8 cellular contexts compared by ENCODE assay signal in the genomic region with DNA sequence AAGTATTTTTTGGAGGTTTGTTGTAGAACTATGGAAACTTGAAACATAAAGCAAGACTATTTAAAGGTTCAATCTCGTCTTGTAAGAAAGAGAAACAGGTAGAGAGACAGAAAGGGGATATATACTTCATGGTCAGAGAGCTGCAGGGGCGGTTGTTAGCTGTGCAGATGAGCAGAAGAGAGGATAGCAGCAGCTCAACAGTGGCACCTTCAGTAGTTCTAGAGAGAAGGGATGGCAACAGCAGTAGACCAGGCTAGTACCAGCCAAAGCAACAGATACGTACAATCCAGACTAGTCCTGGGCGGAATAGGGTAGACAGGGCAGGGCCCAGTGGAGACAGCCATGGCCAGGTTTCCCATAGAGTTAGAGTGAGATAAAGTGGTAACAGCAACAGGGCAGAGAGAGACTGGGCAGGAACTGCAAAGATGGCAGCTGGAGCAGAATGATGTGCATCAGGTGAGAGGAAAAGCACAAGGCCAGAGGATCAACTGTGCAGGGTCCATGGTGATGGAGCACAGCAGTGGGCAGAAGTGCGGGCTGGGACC.
DNase-seq lines count a peak whose midpoint lies in the region; ATAC-seq and TF ChIP-seq lines count a peak whose summit lies in the region.

No MANE protein-coding gene starts in this region.

- H3K27ac Mint-ChIP-seq in WTC11, result peak overlapping the region; percentile 100

- DNase-seq in HAP-1 (ENCODE audit: low spot score in 2 of 2) (peak; percentile 55 to 60), MG63 (peak; percentile 15), WTC11 (ENCODE audit: low spot score) (peak; percentile 42), erythroblast (lab: John Stamatoyannopoulos, UW) (peak; percentile 35 to 76), left cardiac atrium (no peak), gastrocnemius medialis (no peak)
- peak; percentile 84 for DNase-seq in stimulated activated CD4-positive, alpha-beta T cell treated with anti-CD3 and anti-CD28 coated beads, Interleukin-1b, Interleukin-23, amount 100 ng/mL, for 48 hours

- 0 out of 2 replicates have a peak, but pooled peaks cover 2% of the 10 kb centered on the region for H3K4me1 ChIP-seq in HAP-1
- no peaks in the 10 kb centered on the region for H3K4me1 ChIP-seq in gastrocnemius medialis

- H3K4me3 Mint-ChIP-seq in WTC11, result no peak overlapping the region

- no peaks in the 10 kb centered on the region for H3K36me3 Mint-ChIP-seq in WTC11

- H3K9me3 ChIP-seq in HAP-1 (no peaks in the 10 kb centered on the region), MG63 (no peaks in the 10 kb centered on the region), gastrocnemius medialis (no peaks in the 10 kb centered on the region)

- H3K4me3 ChIP-seq in HAP-1 (no peak overlapping the region), MG63 (no peak overlapping the region), gastrocnemius medialis (no peak overlapping the region)

- H3K27me3 ChIP-seq in HAP-1 (ENCODE audit: low read depth), result peaks cover 7% of the 10 kb centered on the region; the same call in 1 of the 2 replicates
- H3K27me3 ChIP-seq in MG63, result no peaks in the 10 kb centered on the region
- no peaks in the 10 kb centered on the region for H3K27me3 ChIP-seq in gastrocnemius medialis

- in situ Hi-C loops in HAP-1 (cut with MboI; ENCODE audit: low sequenced_read_pairs), result no loop called here
- in situ Hi-C loops in gastrocnemius medialis (cut with MboI; ENCODE audit: low sequenced_read_pairs in 4 of 4), result loop anchor here in 1 of 4 donors (25.0 kb wide), 1 partner anchor 302 kb away; no protein-coding TSS in a partner anchor

- H3K27me3 Mint-ChIP-seq in WTC11 (ENCODE audit: low read depth), result no peaks in the 10 kb centered on the region; the same call in 1 of the 2 replicates

- ATAC-seq in GM18498 (IDR thresholded peaks at IDR 0.05; ENCODE audit: unreplicated experiment) (peak; percentile 88), WTC11 (peak; percentile 97), left cardiac atrium (no peak), gastrocnemius medialis (no peak)

- TF ChIP-seq POLR2A in erythroblast (IDR thresholded peaks at IDR 0.05; ENCODE audit: low read length) (peak; percentile 48), gastrocnemius medialis (IDR thresholded peaks at IDR 0.05) (no peak)

- H3K4me1 Mint-ChIP-seq in WTC11, result peaks cover 26% of the 10 kb centered on the region

- POLR2A ChIA-PET in WTC11 (lab: Charles Lee), result interaction anchor here (0.6 to 2.0 kb wide), 16 partner anchors 8 to 692 kb away, joined by 3 to 16 read pairs (median 4); a partner anchor contains a TSS

- intact Hi-C loops in left cardiac atrium (cut with DNase I) (no loop called here), gastrocnemius medialis (cut with DNase I; ENCODE audit: low total_unique reads) (no loop called here)

- TF ChIP-seq CTCF in WTC11 (IDR thresholded peaks at IDR 0.05) (no peak), gastrocnemius medialis (IDR thresholded peaks at IDR 0.05 in 4 of 5, conservative IDR thresholded peaks at IDR 0.05 in 1 of 5) (no peak)

- no peaks in the 10 kb centered on the region for H3K9me3 Mint-ChIP-seq in WTC11

- H3K36me3 ChIP-seq in HAP-1 (replicated peaks), result no peaks in the 10 kb centered on the region
- H3K36me3 ChIP-seq in MG63, result no peaks in the 10 kb centered on the region
- H3K36me3 ChIP-seq in gastrocnemius medialis, result no peaks in the 10 kb centered on the region

- H3K27ac ChIP-seq in gastrocnemius medialis, result no peak overlapping the region

- CTCF ChIA-PET in WTC11 (lab: Charles Lee), result interaction anchor here (0.6 to 6.8 kb wide), 21 partner anchors 9 to 764 kb away, joined by 3 to 75 read pairs (median 4); no protein-coding TSS in a partner anchor

TF ChIP-seq in WTC11, 78 proteins besides CTCF, POLR2A, EP300 and RAD21 (continues in another document):
- TF ChIP-seq, protein P1, sequence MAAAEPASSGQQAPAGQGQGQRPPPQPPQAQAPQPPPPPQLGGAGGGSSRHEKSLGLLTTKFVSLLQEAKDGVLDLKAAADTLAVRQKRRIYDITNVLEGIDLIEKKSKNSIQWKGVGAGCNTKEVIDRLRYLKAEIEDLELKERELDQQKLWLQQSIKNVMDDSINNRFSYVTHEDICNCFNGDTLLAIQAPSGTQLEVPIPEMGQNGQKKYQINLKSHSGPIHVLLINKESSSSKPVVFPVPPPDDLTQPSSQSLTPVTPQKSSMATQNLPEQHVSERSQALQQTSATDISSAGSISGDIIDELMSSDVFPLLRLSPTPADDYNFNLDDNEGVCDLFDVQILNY (CRISPR knock-in tag; IDR thresholded peaks at IDR 0.05), result no peak
- no peak for TF ChIP-seq CBFB (CRISPR knock-in tag; IDR thresholded peaks at IDR 0.05; ENCODE audit: low read depth)
- TF ChIP-seq, protein P2, sequence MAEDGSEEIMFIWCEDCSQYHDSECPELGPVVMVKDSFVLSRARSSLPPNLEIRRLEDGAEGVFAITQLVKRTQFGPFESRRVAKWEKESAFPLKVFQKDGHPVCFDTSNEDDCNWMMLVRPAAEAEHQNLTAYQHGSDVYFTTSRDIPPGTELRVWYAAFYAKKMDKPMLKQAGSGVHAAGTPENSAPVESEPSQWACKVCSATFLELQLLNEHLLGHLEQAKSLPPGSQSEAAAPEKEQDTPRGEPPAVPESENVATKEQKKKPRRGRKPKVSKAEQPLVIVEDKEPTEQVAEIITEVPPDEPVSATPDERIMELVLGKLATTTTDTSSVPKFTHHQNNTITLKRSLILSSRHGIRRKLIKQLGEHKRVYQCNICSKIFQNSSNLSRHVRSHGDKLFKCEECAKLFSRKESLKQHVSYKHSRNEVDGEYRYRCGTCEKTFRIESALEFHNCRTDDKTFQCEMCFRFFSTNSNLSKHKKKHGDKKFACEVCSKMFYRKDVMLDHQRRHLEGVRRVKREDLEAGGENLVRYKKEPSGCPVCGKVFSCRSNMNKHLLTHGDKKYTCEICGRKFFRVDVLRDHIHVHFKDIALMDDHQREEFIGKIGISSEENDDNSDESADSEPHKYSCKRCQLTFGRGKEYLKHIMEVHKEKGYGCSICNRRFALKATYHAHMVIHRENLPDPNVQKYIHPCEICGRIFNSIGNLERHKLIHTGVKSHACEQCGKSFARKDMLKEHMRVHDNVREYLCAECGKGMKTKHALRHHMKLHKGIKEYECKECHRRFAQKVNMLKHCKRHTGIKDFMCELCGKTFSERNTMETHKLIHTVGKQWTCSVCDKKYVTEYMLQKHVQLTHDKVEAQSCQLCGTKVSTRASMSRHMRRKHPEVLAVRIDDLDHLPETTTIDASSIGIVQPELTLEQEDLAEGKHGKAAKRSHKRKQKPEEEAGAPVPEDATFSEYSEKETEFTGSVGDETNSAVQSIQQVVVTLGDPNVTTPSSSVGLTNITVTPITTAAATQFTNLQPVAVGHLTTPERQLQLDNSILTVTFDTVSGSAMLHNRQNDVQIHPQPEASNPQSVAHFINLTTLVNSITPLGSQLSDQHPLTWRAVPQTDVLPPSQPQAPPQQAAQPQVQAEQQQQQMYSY (CRISPR knock-in tag; IDR thresholded peaks at IDR 0.05), result 0 out of 2 replicates have a peak, but pooled peaks have one; percentile 10
- peak; percentile 99 for TF ChIP-seq ETV6 (CRISPR knock-in tag; IDR thresholded peaks at IDR 0.05)
- TF ChIP-seq ZNF317 (CRISPR knock-in tag; IDR thresholded peaks at IDR 0.05; ENCODE audit: borderline replicate concordance, low read depth), result peak; percentile 61; the same call in 1 of the 2 replicates
- TF ChIP-seq ZNF671 (CRISPR knock-in tag; IDR thresholded peaks at IDR 0.05), result peak; percentile 100
- TF ChIP-seq, protein P3, sequence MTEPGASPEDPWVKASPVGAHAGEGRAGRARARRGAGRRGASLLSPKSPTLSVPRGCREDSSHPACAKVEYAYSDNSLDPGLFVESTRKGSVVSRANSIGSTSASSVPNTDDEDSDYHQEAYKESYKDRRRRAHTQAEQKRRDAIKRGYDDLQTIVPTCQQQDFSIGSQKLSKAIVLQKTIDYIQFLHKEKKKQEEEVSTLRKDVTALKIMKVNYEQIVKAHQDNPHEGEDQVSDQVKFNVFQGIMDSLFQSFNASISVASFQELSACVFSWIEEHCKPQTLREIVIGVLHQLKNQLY (CRISPR knock-in tag; IDR thresholded peaks at IDR 0.05), result peak; percentile 96
- no peak for TF ChIP-seq NR3C1 (CRISPR knock-in tag; conservative IDR thresholded peaks at IDR 0.05; ENCODE audit: low read depth)
- no peak for TF ChIP-seq ZNF263 (CRISPR knock-in tag; IDR thresholded peaks at IDR 0.05; ENCODE audit: low read depth)
- no peak for TF ChIP-seq TCF7 (CRISPR knock-in tag; IDR thresholded peaks at IDR 0.05; ENCODE audit: low read depth)
- TF ChIP-seq, protein P4, sequence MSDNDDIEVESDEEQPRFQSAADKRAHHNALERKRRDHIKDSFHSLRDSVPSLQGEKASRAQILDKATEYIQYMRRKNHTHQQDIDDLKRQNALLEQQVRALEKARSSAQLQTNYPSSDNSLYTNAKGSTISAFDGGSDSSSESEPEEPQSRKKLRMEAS (CRISPR knock-in tag; IDR thresholded peaks at IDR 0.05), result no peak; the same call in 1 of the 2 replicates
- TF ChIP-seq TEAD4 (CRISPR knock-in tag; IDR thresholded peaks at IDR 0.05), result no peak
- TF ChIP-seq, protein P5, sequence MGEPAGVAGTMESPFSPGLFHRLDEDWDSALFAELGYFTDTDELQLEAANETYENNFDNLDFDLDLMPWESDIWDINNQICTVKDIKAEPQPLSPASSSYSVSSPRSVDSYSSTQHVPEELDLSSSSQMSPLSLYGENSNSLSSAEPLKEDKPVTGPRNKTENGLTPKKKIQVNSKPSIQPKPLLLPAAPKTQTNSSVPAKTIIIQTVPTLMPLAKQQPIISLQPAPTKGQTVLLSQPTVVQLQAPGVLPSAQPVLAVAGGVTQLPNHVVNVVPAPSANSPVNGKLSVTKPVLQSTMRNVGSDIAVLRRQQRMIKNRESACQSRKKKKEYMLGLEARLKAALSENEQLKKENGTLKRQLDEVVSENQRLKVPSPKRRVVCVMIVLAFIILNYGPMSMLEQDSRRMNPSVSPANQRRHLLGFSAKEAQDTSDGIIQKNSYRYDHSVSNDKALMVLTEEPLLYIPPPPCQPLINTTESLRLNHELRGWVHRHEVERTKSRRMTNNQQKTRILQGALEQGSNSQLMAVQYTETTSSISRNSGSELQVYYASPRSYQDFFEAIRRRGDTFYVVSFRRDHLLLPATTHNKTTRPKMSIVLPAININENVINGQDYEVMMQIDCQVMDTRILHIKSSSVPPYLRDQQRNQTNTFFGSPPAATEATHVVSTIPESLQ (CRISPR knock-in tag; IDR thresholded peaks at IDR 0.05), result no peak
- peak; percentile 92 for TF ChIP-seq JAZF1 (CRISPR knock-in tag; IDR thresholded peaks at IDR 0.05)
- 0 out of 2 replicates have a peak, but pooled peaks have one; percentile 29 for TF ChIP-seq HMGA2 (CRISPR knock-in tag; IDR thresholded peaks at IDR 0.05)

Comparison
In these comparisons a context has a peak if more than half of its experiments do, and no peak if none do; other contexts are left out.
1. ATAC-seq: peak in GM18498 (single experiment) and WTC11 (single experiment); none in left cardiac atrium (0 of 2) and gastrocnemius medialis (0 of 2).
2. DNase-seq: peak in HAP-1 (2 of 2), MG63 (single experiment), WTC11 (single experiment), erythroblast (2 of 2) and stimulated activated CD4-positive, alpha-beta T cell treated with anti-CD3 and anti-CD28 coated beads, Interleukin-1b, Interleukin-23, amount 100 ng/mL, for 48 hours (single experiment); none in left cardiac atrium (single experiment) and gastrocnemius medialis (0 of 2).